ENCODE assay signal across 8 cellular contexts in the genomic region with DNA sequence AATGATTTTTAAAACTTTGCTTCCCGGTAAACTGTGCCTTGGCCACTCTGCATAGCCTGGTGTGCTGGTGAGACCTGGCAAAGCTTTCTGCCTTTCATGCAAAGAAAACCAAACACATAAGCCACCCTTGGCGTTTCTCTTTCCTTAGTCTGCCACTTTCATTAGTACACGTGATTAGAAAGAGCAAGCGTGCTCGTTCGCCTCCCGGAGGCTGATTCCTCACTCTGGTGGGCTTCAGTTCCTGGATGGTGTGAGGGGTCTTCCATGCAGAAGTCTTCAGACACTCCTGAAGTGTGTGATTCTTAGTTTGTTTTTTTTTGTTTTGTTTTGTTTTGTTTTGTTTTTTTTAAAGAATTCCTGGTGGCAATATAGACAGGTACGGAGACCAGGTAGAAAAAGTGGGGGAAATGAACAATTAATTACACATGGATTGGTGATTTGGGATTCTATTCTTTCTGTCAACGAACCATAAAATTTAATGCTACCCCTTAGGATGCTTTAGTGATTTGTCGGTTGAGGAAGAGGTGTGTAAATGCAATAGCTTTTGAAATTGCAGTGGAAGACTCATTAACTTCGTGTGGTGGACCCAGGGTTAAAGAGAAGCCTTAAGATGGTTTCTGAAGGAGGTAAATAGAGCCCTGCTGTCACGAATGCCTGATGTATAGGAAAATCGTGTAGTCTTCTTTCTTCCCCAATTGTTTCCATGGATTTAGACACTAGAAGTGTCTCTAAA. TPM values are rescaled to one million over a fixed set of nuclear protein-coding genes. Genes with fewer than 3 reads are reported as not detected.
DNase-seq lines count a peak whose midpoint lies in the region; ATAC-seq and TF ChIP-seq lines count a peak whose summit lies in the region.

No MANE protein-coding gene starts in this region.

- peaks cover 13% of the 10 kb centered on the region for H3K27me3 Mint-ChIP-seq in endodermal cell (ENCODE audit: insufficient read depth)

- H3K36me3 ChIP-seq in endodermal cell (ENCODE audit: control insufficient read depth, insufficient read depth, low read length) (no peaks in the 10 kb centered on the region), osteoblast (ENCODE audit: insufficient read depth, low read length) (no peaks in the 10 kb centered on the region)

- H3K9me3 Mint-ChIP-seq in endodermal cell: no peaks in the 10 kb centered on the region

- H3K4me1 ChIP-seq in endodermal cell (ENCODE audit: control insufficient read depth, insufficient read depth, low read length) (no peaks in the 10 kb centered on the region), osteoblast (ENCODE audit: insufficient read depth, low read length) (peaks cover 45% of the 10 kb centered on the region)

- H3K4me3 ChIP-seq in AG04450 (ENCODE audit: low read depth, low read length) (peak overlapping the region; percentile 86), endodermal cell (ENCODE audit: low read length) (peak overlapping the region; percentile 78), osteoblast (ENCODE audit: insufficient read depth, low read length) (peak overlapping the region; percentile 94)

- H2AFZ ChIP-seq in osteoblast (ENCODE audit: low read length): no peak overlapping the region

- H3K4me1 Mint-ChIP-seq in endodermal cell: peaks cover 16% of the 10 kb centered on the region

- DNase-seq in AG04450 (ENCODE audit: low read depth, low spot score) (no peak), RWPE1 (ENCODE audit: low spot score) (peak; percentile 48), endodermal cell (peak; percentile 61), osteoblast (ENCODE audit: insufficient read length, low spot score, missing footprints) (peak; percentile 81), epidermal melanocyte (ENCODE audit: insufficient read length, low spot score) (no peak)

- no peak overlapping the region for H3K27ac Mint-ChIP-seq in endodermal cell

- peak overlapping the region; percentile 90 for H3K4me2 ChIP-seq in osteoblast (ENCODE audit: insufficient read depth, low read length)

- H3K27ac ChIP-seq in AG04450 (ENCODE audit: low read depth, low read length) (no peak overlapping the region), RWPE1 (peak overlapping the region; percentile 52; the same call in 1 of the 2 replicates), endodermal cell (ENCODE audit: low read depth, low read length) (no peak overlapping the region), osteoblast (ENCODE audit: low read depth, low read length) (peak overlapping the region; percentile 92)

- peaks cover 46% of the 10 kb centered on the region for H4K20me1 ChIP-seq in osteoblast (ENCODE audit: insufficient read depth, low read length)

- POLR2A ChIA-PET in AG04450 (lab: Yijun Ruan, JAX) (interaction anchor here (0.9 kb wide), 1 partner anchor 10 kb away, joined by 3 read pairs; no protein-coding TSS in a partner anchor), RWPE1 (lab: Yijun Ruan, JAX; ENCODE audit: low non-redundant PET) (interaction anchor here (0.7 kb wide), 1 partner anchor 398 kb away, joined by 3 read pairs; no protein-coding TSS in a partner anchor)

- CTCF ChIA-PET in AG04450 (lab: Charles Lee) (interaction anchor here (0.6 kb wide), 1 partner anchor 53 kb away, joined by 3 read pairs; no protein-coding TSS in a partner anchor), RWPE1 (lab: Yijun Ruan, JAX) (interaction anchor here (0.6 kb wide), 1 partner anchor 257 kb away, joined by 6 read pairs; no protein-coding TSS in a partner anchor)

- peaks cover 68% of the 10 kb centered on the region for H3K79me2 ChIP-seq in osteoblast (ENCODE audit: insufficient read depth, low read length)

- H3K4me3 Mint-ChIP-seq in endodermal cell: peak overlapping the region; percentile 76

- no peak for TF ChIP-seq CTCF in AG04450 (IDR thresholded peaks at IDR 0.05; ENCODE audit: low read depth, low read length)
- TF ChIP-seq CTCF in GM12873 (IDR thresholded peaks at IDR 0.05; ENCODE audit: insufficient read depth, low read depth, low read length, missing control alignments): peak; percentile 12
- no peak for TF ChIP-seq CTCF in RWPE1 (conservative IDR thresholded peaks at IDR 0.05; ENCODE audit: low read depth)
- TF ChIP-seq CTCF in endodermal cell (conservative IDR thresholded peaks at IDR 0.05): peak; percentile 35
- TF ChIP-seq CTCF in osteoblast (IDR thresholded peaks at IDR 0.05; ENCODE audit: extremely low read depth, low read depth, low read length): no peak

- 37 to 40% methylated on average over 12 to 13 of the region's 13 CpGs for WGBS in endodermal cell (ENCODE audit: insufficient coverage in 1 of 2, insufficient read length in 1 of 2), 2 experiments

- H3K36me3 Mint-ChIP-seq in endodermal cell (ENCODE audit: low read depth): no peaks in the 10 kb centered on the region

- ATAC-seq in GM21367 (IDR thresholded peaks at IDR 0.05; ENCODE audit: unreplicated experiment): no peak
- no peak for ATAC-seq in GM21423 (IDR thresholded peaks at IDR 0.05; ENCODE audit: unreplicated experiment)

- no peak overlapping the region for H3K9ac ChIP-seq in endodermal cell (ENCODE audit: extremely low read depth, low read length, poor library complexity, severe bottlenecking)

- no peaks in the 10 kb centered on the region for H3K27me3 ChIP-seq in AG04450 (ENCODE audit: control insufficient read depth, insufficient read depth, low read length)
- peaks cover 8% of the 10 kb centered on the region for H3K27me3 ChIP-seq in endodermal cell (ENCODE audit: control insufficient read depth, insufficient read depth, low read length, poor library complexity, severe bottlenecking)
- no peaks in the 10 kb centered on the region for H3K27me3 ChIP-seq in osteoblast (ENCODE audit: insufficient read depth, low read length)

- peaks cover 2% of the 10 kb centered on the region for H3K9me3 ChIP-seq in AG04450 (ENCODE audit: control insufficient read depth, insufficient read depth, low read length)
- H3K9me3 ChIP-seq in endodermal cell (ENCODE audit: control insufficient read depth, low read length): no peaks in the 10 kb centered on the region
- no peaks in the 10 kb centered on the region for H3K9me3 ChIP-seq in osteoblast (ENCODE audit: low read depth, low read length)

RNA-seq across cellular contexts. Expression of a gene that starts 2.1 kb away (rescaled TPM):
- 119 and 121 TPM in 2 replicates for polyA plus RNA-seq in AG04450 (2011; rRNA removed)
- 96.5 and 108 TPM in 2 replicates for polyA minus RNA-seq in AG04450 (2011; rRNA and poly(A)+ RNA removed)
- 10 to 100 TPM; 41.6 to 63.5 TPM for total RNA-seq in endodermal cell
- 85.8 TPM for polyA plus RNA-seq in endodermal cell (2013, experiment 1 of 2)
- 77.5 TPM for polyA plus RNA-seq in endodermal cell (2013, experiment 2 of 2)
- total RNA-seq in osteoblast: 81.9 and 83.2 TPM in 2 replicates

Comparison
In these comparisons a context has a peak if more than half of its experiments do, and no peak if none do; other contexts are left out.
1. DNase-seq: peak in RWPE1 (single experiment), endodermal cell (single experiment) and osteoblast (single experiment); none in AG04450 (single experiment) and epidermal melanocyte (single experiment).
2. H3K27ac ChIP-seq: peak in RWPE1 (single experiment) and osteoblast (single experiment); none in AG04450 (single experiment) and endodermal cell (single experiment).
3. CTCF ChIP-seq: peak in GM12873 (single experiment) and endodermal cell (single experiment); none in AG04450 (single experiment), RWPE1 (single experiment) and osteoblast (single experiment).
4. Peak in every context shown above with its lines, with median percentiles within 50 percentile points of each other: H3K4me3 ChIP-seq.